8 cellular contexts compared by ENCODE assay signal in the genomic region with DNA sequence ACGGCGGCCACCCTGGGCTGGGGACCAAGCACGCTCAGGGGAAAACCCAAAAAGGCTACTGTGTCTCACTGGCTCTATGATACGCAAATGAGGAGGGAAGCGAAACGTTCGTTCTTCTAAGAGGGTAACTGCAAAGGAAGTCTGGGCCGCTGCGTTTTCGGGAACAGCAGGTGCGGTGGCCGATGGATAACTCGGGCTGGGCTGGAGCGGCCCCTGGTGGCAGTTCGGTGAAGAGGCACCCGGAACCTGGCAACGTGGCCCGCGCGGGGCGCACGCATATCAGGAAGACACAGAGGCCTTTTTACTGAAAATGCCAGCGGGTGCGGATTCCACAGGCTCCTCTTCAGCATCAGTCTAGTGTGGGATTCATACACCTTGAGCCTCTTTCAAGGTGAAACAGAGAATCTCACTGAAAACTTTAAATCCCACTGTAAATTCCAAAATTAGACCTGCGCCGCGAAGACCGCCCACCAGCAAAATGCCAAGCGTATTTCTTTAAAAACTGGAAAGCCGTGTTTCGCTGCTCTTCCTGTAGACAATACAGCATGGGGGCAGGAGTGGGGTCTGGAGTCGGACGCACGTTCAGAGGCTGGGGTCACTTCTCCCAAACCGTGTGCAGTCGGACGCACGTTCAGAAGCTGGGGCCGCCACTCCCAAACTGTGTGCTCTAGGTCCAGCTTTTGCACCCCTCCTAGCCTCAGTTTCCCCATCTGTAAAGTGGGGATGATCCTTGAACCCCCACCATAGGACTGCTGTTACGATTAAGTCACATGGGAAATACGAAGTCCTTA. TPM values are rescaled to one million over a fixed set of nuclear protein-coding genes. Genes with fewer than 3 reads are reported as not detected.
DNase-seq lines count a peak whose midpoint lies in the region; ATAC-seq and TF ChIP-seq lines count a peak whose summit lies in the region.

No MANE protein-coding gene starts in this region.

- H3K4me3 Mint-ChIP-seq in chondrocyte (ENCODE audit: unreplicated experiment): peak overlapping the region; percentile 37

- no peak overlapping the region for H3K27ac Mint-ChIP-seq in chondrocyte (ENCODE audit: unreplicated experiment)

- peak; percentile 87 for DNase-seq in NCI-H510A (lab: John Stamatoyannopoulos, UW)
- peak; percentile 84 for DNase-seq in activated CD4-positive, alpha-beta T cell treated with anti-CD3 and anti-CD28 coated beads for 1 hour
- DNase-seq in chondrocyte (ENCODE audit: low spot score): peak; percentile 98
- DNase-seq in left colon: peak; percentile 87 to 95
- peak; percentile 95 to 97 for DNase-seq in stimulated activated CD4-positive, alpha-beta T cell treated with anti-CD3 and anti-CD28 coated beads, Interleukin-2, amount 100 ng/mL, for 24 hours

- H3K4me3 ChIP-seq in BLaER1: peak overlapping the region; percentile 60

- no peaks in the 10 kb centered on the region for H3K9me3 Mint-ChIP-seq in chondrocyte (ENCODE audit: low read depth)

- peak overlapping the region; percentile 67; the same call in 1 of the 2 replicates for H3K9ac ChIP-seq in BLaER1

- intact Hi-C loops in left colon (cut with DNase I, micrococcal nuclease): no loop called here

- peaks cover 6% of the 10 kb centered on the region for H3K4me1 Mint-ChIP-seq in chondrocyte (ENCODE audit: low read depth)

- no peaks in the 10 kb centered on the region for H4K20me1 ChIP-seq in BLaER1

- H3K27me3 Mint-ChIP-seq in chondrocyte (ENCODE audit: low read depth): peaks cover 22% of the 10 kb centered on the region

- H3K36me3 ChIP-seq in BLaER1: no peaks in the 10 kb centered on the region

- H3K27ac ChIP-seq in BLaER1: peak overlapping the region; percentile 83

- no peaks in the 10 kb centered on the region for H3K36me3 Mint-ChIP-seq in chondrocyte (ENCODE audit: low read depth)

- peak; percentile 100 for TF ChIP-seq CTCF in chondrocyte (IDR thresholded peaks at IDR 0.05)

- no peaks in the 10 kb centered on the region for H3K27me3 ChIP-seq in BLaER1

- H3K4me2 ChIP-seq in BLaER1: peak overlapping the region; percentile 87

- H3K4me1 ChIP-seq in BLaER1: peaks cover 37% of the 10 kb centered on the region

- H3K9me3 ChIP-seq in BLaER1: no peaks in the 10 kb centered on the region

- ATAC-seq in GM19351 (IDR thresholded peaks at IDR 0.05; ENCODE audit: unreplicated experiment): peak; percentile 98
- peak; percentile 88 for ATAC-seq in HG03457 (IDR thresholded peaks at IDR 0.05; ENCODE audit: unreplicated experiment)
- ATAC-seq in left colon: peak; percentile 99

RNA-seq across cellular contexts. Expression of a gene that starts 44.4 kb away (rescaled TPM):
- total RNA-seq in chondrocyte: 77.1 to 88.6 TPM (median 82.8 TPM) in 3 replicates
- total RNA-seq in left colon: 10 to 100 TPM; 69.1 to 79.0 TPM

Comparison
In these comparisons a context has a peak if more than half of its experiments do, and no peak if none do; other contexts are left out.
1. Peak in every context shown above with its lines: DNase-seq, ATAC-seq, H3K4me3 ChIP-seq and H3K27ac ChIP-seq.